In genomic region chrX:150544835-150545790, GRCh38 we compare ENCODE assay signal across 1 cellular context.
TF ChIP-seq lines count a peak whose summit lies in the region.

No MANE protein-coding gene starts in this region.

TF ChIP-seq in HepG2, 621 proteins besides CTCF, POLR2A, EP300 and RAD21 (continued from another document):
- TF ChIP-seq IRF9 (CRISPR knock-in tag; IDR thresholded peaks at IDR 0.05; ENCODE audit: borderline replicate concordance), result no peak
- TF ChIP-seq SIN3B (IDR thresholded peaks at IDR 0.05; ENCODE audit: low read length), result no peak
- TF ChIP-seq ZNF629 (CRISPR knock-in tag; conservative IDR thresholded peaks at IDR 0.05), result peak; percentile 96
- peak; percentile 43; the same call in 1 of the 2 replicates for TF ChIP-seq KDM1A (CRISPR knock-in tag; IDR thresholded peaks at IDR 0.05)
- TF ChIP-seq ZNF292 (CRISPR knock-in tag; IDR thresholded peaks at IDR 0.05; ENCODE audit: borderline replicate concordance, low read depth), result no peak
- TF ChIP-seq MIER2 (CRISPR knock-in tag; IDR thresholded peaks at IDR 0.05), result no peak
- no peak for TF ChIP-seq SOX13 (IDR thresholded peaks at IDR 0.05)
- TF ChIP-seq SOX13 (CRISPR knock-in tag; conservative IDR thresholded peaks at IDR 0.05 in 1 of 2, IDR thresholded peaks at IDR 0.05 in 1 of 2), result peak in 1 of 2 experiments; percentile 41; a peak in 1 of 4 replicates
- TF ChIP-seq RCOR2 (CRISPR knock-in tag; IDR thresholded peaks at IDR 0.05), result 0 out of 2 replicates have a peak, but pooled peaks have one; percentile 24
- TF ChIP-seq ZBTB39 (CRISPR knock-in tag; IDR thresholded peaks at IDR 0.05), result no peak
- no peak for TF ChIP-seq TBX2 (CRISPR knock-in tag; IDR thresholded peaks at IDR 0.05; ENCODE audit: borderline replicate concordance)
- no peak for TF ChIP-seq GFI1 (CRISPR knock-in tag; IDR thresholded peaks at IDR 0.05; ENCODE audit: borderline replicate concordance)
- TF ChIP-seq MXD1 (CRISPR knock-in tag; IDR thresholded peaks at IDR 0.05), result no peak
- no peak for TF ChIP-seq ZNF761 (CRISPR knock-in tag; conservative IDR thresholded peaks at IDR 0.05)
- TF ChIP-seq ARHGAP35 (CRISPR knock-in tag; IDR thresholded peaks at IDR 0.05; ENCODE audit: borderline replicate concordance), result no peak
- no peak for TF ChIP-seq HHEX (CRISPR knock-in tag; IDR thresholded peaks at IDR 0.05)
- no peak for TF ChIP-seq FOXA1 (IDR thresholded peaks at IDR 0.05)
- no peak for TF ChIP-seq FOXA1 (CRISPR knock-in tag; IDR thresholded peaks at IDR 0.05)
- no peak for TF ChIP-seq IKZF5 (CRISPR knock-in tag; IDR thresholded peaks at IDR 0.05)
- TF ChIP-seq TERF1 (CRISPR knock-in tag; IDR thresholded peaks at IDR 0.05), result no peak
- TF ChIP-seq ZSCAN29 (CRISPR knock-in tag; conservative IDR thresholded peaks at IDR 0.05), result no peak
- TF ChIP-seq KDM2A (CRISPR knock-in tag; IDR thresholded peaks at IDR 0.05; ENCODE audit: borderline replicate concordance, low read depth), result no peak
- TF ChIP-seq BRD4 (CRISPR knock-in tag; IDR thresholded peaks at IDR 0.05), result no peak
- no peak for TF ChIP-seq ZNF768 (CRISPR knock-in tag; IDR thresholded peaks at IDR 0.05)
- TF ChIP-seq PHB2 (IDR thresholded peaks at IDR 0.05; ENCODE audit: partially characterized antibody), result no peak
- TF ChIP-seq ARID4A (CRISPR knock-in tag; IDR thresholded peaks at IDR 0.05; ENCODE audit: borderline replicate concordance), result no peak
- no peak for TF ChIP-seq ATAD3A (CRISPR knock-in tag; IDR thresholded peaks at IDR 0.05)
- no peak for TF ChIP-seq BCL3 (CRISPR knock-in tag; IDR thresholded peaks at IDR 0.05)
- TF ChIP-seq ZBTB10 (CRISPR knock-in tag; IDR thresholded peaks at IDR 0.05; ENCODE audit: borderline replicate concordance), result no peak
- TF ChIP-seq KDM5A (IDR thresholded peaks at IDR 0.05; ENCODE audit: borderline replicate concordance, low read length), result no peak
- TF ChIP-seq ZNF280B (CRISPR knock-in tag; IDR thresholded peaks at IDR 0.05; ENCODE audit: borderline replicate concordance), result no peak
- TF ChIP-seq ZNF20 (CRISPR knock-in tag; IDR thresholded peaks at IDR 0.05), result no peak
- no peak for TF ChIP-seq HBP1 (CRISPR knock-in tag; IDR thresholded peaks at IDR 0.05; ENCODE audit: low read depth)
- no peak for TF ChIP-seq ZNF441 (CRISPR knock-in tag; IDR thresholded peaks at IDR 0.05; ENCODE audit: borderline replicate concordance)
